ENCODE assay signal across 1 cellular context in genomic region chrX:3268804-3269203, GRCh38.
TF ChIP-seq lines count a peak whose summit lies in the region.

No MANE protein-coding gene starts in this region.

TF ChIP-seq in endothelial cell of umbilical vein, 7 proteins besides CTCF, POLR2A, EP300 and RAD21:
- TF ChIP-seq GATA2 (IDR thresholded peaks at IDR 0.05; ENCODE audit: insufficient read depth, insufficient read length, low read depth, low read length) (no peak), FOS (IDR thresholded peaks at IDR 0.05; ENCODE audit: borderline replicate concordance, insufficient read depth, low read length) (peak; percentile 60)
